In the genomic region with DNA sequence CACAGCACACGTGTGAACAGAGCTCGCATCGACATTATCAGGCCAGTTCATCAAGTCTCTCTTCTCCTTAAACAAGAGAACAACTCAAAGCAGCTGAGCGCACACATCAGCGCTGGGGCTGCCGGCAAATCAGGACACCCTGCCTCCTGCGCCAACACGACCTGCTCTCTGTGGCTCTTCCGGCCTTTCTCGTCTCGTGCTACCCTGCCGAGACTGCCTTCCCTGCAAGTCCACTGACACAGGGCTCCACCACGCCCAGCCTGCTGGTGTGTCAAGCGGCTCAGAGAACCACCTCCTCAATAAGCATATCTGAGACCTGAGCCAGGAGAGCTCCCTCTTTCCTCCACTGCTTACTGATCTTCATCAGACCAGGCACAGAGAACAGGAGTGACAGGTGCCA, we compare ENCODE assay signal across 9 cellular contexts.
DNase-seq lines count a peak whose midpoint lies in the region; ATAC-seq and TF ChIP-seq lines count a peak whose summit lies in the region.
"Had no signal": no experiment of that assay in that cellular context is flagged by ENCODE, and none has a peak within 500 bp of the region (broad histone marks: within the 10 kb centered on the region; RNA-seq: fewer than 3 reads in every experiment).

No MANE protein-coding gene starts in this region.

- H3K4me3 Mint-ChIP-seq in Caco-2 (ENCODE audit: unreplicated experiment) = no peak overlapping the region
- peak overlapping the region; percentile 84 for H3K4me3 Mint-ChIP-seq in activated CD4-positive, alpha-beta T cell treated with anti-CD3 and anti-CD28 coated beads, Interleukin-2, amount 10 ng/mL, durations not matched to agents 24 days and 14 days

- intact Hi-C loops in Caco-2 (cut with micrococcal nuclease; ENCODE audit: unreplicated experiment) (no loop called here), transverse colon (cut with DNase I; ENCODE audit: low total_unique reads) (no loop called here), tibial artery (cut with DNase I; ENCODE audit: low total_unique reads) (no loop called here)
- intact Hi-C loops in activated CD4-positive, alpha-beta T cell treated with anti-CD3 and anti-CD28 coated beads, Interleukin-2, amount 10 ng/mL, durations not matched to agents 24 days and 14 days (cut with micrococcal nuclease) = no loop called here

- DNase-seq in Caco-2 (no peak), cerebellum (ENCODE audit: low spot score) (peak; percentile 39), trophoblast cell (no peak), transverse colon (no peak), GM10266 (ENCODE audit: extremely low spot score) (no peak), tibial artery (no peak)
- DNase-seq in activated CD4-positive, alpha-beta T cell treated with anti-CD3 and anti-CD28 coated beads, Interleukin-2, amount 10 ng/mL, durations not matched to agents 24 days and 14 days = peak; percentile 82

- TF ChIP-seq POLR2A in transverse colon (IDR thresholded peaks at IDR 0.05) = no peak

- H3K9ac ChIP-seq in trophoblast cell (ENCODE audit: low read length) = no peak overlapping the region
- H3K9ac ChIP-seq: KMS-11 had no signal

- no peak for ATAC-seq in GM18868 (IDR thresholded peaks at IDR 0.05; ENCODE audit: unreplicated experiment)

- H3K4me3 ChIP-seq in Caco-2 (ENCODE audit: low read depth, low read length) = no peak overlapping the region
- H3K4me3 ChIP-seq in trophoblast cell (ENCODE audit: low read depth, low read length) = peak overlapping the region; percentile 10
- H3K4me3 ChIP-seq in transverse colon = no peak overlapping the region
- H3K4me3 ChIP-seq in tibial artery = no peak overlapping the region

- H3K4me1 ChIP-seq in Caco-2 (peaks cover 11% of the 10 kb centered on the region), trophoblast cell (ENCODE audit: control insufficient read depth in 1 of 2, insufficient read depth in 2 of 2, low read length in 2 of 2) (peaks cover 9 to 14% of the 10 kb centered on the region in 2 experiments), transverse colon (peaks cover 13 to 54% (median 36%) of the 10 kb centered on the region in 4 donors), tibial artery (peaks cover 1 to 42% (median 34%) of the 10 kb centered on the region in 4 donors)

- H3K9me3 ChIP-seq in Caco-2 (no peaks in the 10 kb centered on the region), trophoblast cell (ENCODE audit: insufficient read depth, low read depth, low read length) (peaks cover 1% of the 10 kb centered on the region), transverse colon (no peaks in the 10 kb centered on the region), tibial artery (no peaks in the 10 kb centered on the region)

- H3K36me3 ChIP-seq in Caco-2 (ENCODE audit: control insufficient read depth, insufficient read depth, low read length) = peaks cover 6% of the 10 kb centered on the region
- peaks cover 36 to 47% of the 10 kb centered on the region in 2 experiments for H3K36me3 ChIP-seq in trophoblast cell (ENCODE audit: control insufficient read depth in 1 of 2, insufficient read depth in 2 of 2, low read length in 2 of 2)
- no peaks in the 10 kb centered on the region for H3K36me3 ChIP-seq in transverse colon
- peaks cover 0 to 38% (median 9%) of the 10 kb centered on the region in 3 donors for H3K36me3 ChIP-seq in tibial artery

- H4K91ac ChIP-seq in trophoblast cell (ENCODE audit: low read depth, low read length) = no peak overlapping the region

- H2AK5ac ChIP-seq in trophoblast cell (ENCODE audit: low read length) = no peak overlapping the region

- no peak overlapping the region for H3K18ac ChIP-seq in trophoblast cell (ENCODE audit: low read length)

- H2BK5ac ChIP-seq in trophoblast cell (ENCODE audit: low read depth, low read length, poor library complexity) = no peak overlapping the region

- H2BK120ac ChIP-seq in trophoblast cell (ENCODE audit: insufficient read depth, low read length, poor library complexity) = no peak overlapping the region

- in situ Hi-C loops in transverse colon (cut with MboI; ENCODE audit: low pct_ligation_motif_present in 1 of 4, low pct_unique_long_range_greater_than_20kb in 1 of 4, low sequenced_read_pairs in 3 of 4) = no loop called here

- H3K27ac ChIP-seq in trophoblast cell (ENCODE audit: low read depth, low read length) = no peak overlapping the region
- peak overlapping the region in 2 of 4 donors; percentile 14 to 76 for H3K27ac ChIP-seq in transverse colon
- no peak overlapping the region for H3K27ac ChIP-seq in tibial artery
- H3K27ac ChIP-seq: KMS-11 had no signal

- no peak for TF ChIP-seq EP300 in transverse colon (IDR thresholded peaks at IDR 0.05; ENCODE audit: low read depth)

- no peaks in the 10 kb centered on the region for H3K79me1 ChIP-seq in trophoblast cell (ENCODE audit: low read length)

- peaks cover 97% of the 10 kb centered on the region for H3K36me3 Mint-ChIP-seq in Caco-2 (ENCODE audit: insufficient read depth, unreplicated experiment)
- H3K36me3 Mint-ChIP-seq in activated CD4-positive, alpha-beta T cell treated with anti-CD3 and anti-CD28 coated beads, Interleukin-2, amount 10 ng/mL, durations not matched to agents 24 days and 14 days (ENCODE audit: low read depth) = peaks cover 31% of the 10 kb centered on the region

- peaks cover 15% of the 10 kb centered on the region for H3K79me2 ChIP-seq in trophoblast cell (ENCODE audit: control insufficient read depth, insufficient read depth, low read length, poor library complexity)

- H3K4me1 Mint-ChIP-seq in Caco-2 (ENCODE audit: low read depth, unreplicated experiment) = peaks cover 30% of the 10 kb centered on the region
- peaks cover 67% of the 10 kb centered on the region for H3K4me1 Mint-ChIP-seq in activated CD4-positive, alpha-beta T cell treated with anti-CD3 and anti-CD28 coated beads, Interleukin-2, amount 10 ng/mL, durations not matched to agents 24 days and 14 days

- no peak overlapping the region for H3K4ac ChIP-seq in trophoblast cell (ENCODE audit: low read depth, low read length)

- no peaks in the 10 kb centered on the region for H3K27me3 Mint-ChIP-seq in Caco-2 (ENCODE audit: insufficient read depth, unreplicated experiment)
- no peaks in the 10 kb centered on the region for H3K27me3 Mint-ChIP-seq in activated CD4-positive, alpha-beta T cell treated with anti-CD3 and anti-CD28 coated beads, Interleukin-2, amount 10 ng/mL, durations not matched to agents 24 days and 14 days

- H3K14ac ChIP-seq in trophoblast cell (ENCODE audit: low read length) = no peak overlapping the region

- H2AFZ ChIP-seq in trophoblast cell (ENCODE audit: insufficient read depth, low read length, poor library complexity) = no peak overlapping the region

- CTCF ChIA-PET in Caco-2 (lab: Charles Lee) = no interaction called here

- BruUV-seq in Caco-2 (replicated peaks; lab: Mats Ljungman, UMichigan) = no TSS peak

- H3K27ac Mint-ChIP-seq in Caco-2 (ENCODE audit: unreplicated experiment) = peak overlapping the region; percentile 56
- peak overlapping the region; percentile 96 for H3K27ac Mint-ChIP-seq in activated CD4-positive, alpha-beta T cell treated with anti-CD3 and anti-CD28 coated beads, Interleukin-2, amount 10 ng/mL, durations not matched to agents 24 days and 14 days

- H4K8ac ChIP-seq in trophoblast cell (ENCODE audit: low read depth, low read length) = no peak overlapping the region

- TF ChIP-seq CTCF in Caco-2 (IDR thresholded peaks at IDR 0.05; ENCODE audit: insufficient read depth in 1 of 2, low read depth in 1 of 2, low read length in 1 of 2, severe bottlenecking in 1 of 2, unreplicated experiment in 1 of 2) (no peak), transverse colon (IDR thresholded peaks at IDR 0.05) (no peak), GM10266 (IDR thresholded peaks at IDR 0.05; ENCODE audit: control insufficient read depth, insufficient read depth, low read depth, missing control alignments) (no peak), tibial artery (IDR thresholded peaks at IDR 0.05) (no peak)

- no peak overlapping the region for H4K12ac ChIP-seq in trophoblast cell (ENCODE audit: low read depth, low read length)

- H3K23ac ChIP-seq in trophoblast cell (ENCODE audit: low read length) = no peak overlapping the region

- H3K27me3 ChIP-seq in Caco-2 (replicated peaks; ENCODE audit: control insufficient read depth, insufficient read depth, low read length) (no peaks in the 10 kb centered on the region), trophoblast cell (ENCODE audit: insufficient read depth, low read length) (no peaks in the 10 kb centered on the region), transverse colon (no peaks in the 10 kb centered on the region), tibial artery (no peaks in the 10 kb centered on the region)

- H2BK12ac ChIP-seq in trophoblast cell (ENCODE audit: low read length) = no peak overlapping the region

- WGBS in trophoblast cell (ENCODE audit: extremely low coverage, insufficient coverage, insufficient read length) = no CpG with 5 or more reads among the region's 14 CpGs
- WGBS in transverse colon (ENCODE audit: low coverage in 1 of 2), 2 donors = 80% methylated on average over 14 of the region's 14 CpGs; no CpG with 5 or more reads in 1 of the 2 donors

- H3K9me3 Mint-ChIP-seq in Caco-2 (ENCODE audit: unreplicated experiment) = no peaks in the 10 kb centered on the region
- H3K9me3 Mint-ChIP-seq in activated CD4-positive, alpha-beta T cell treated with anti-CD3 and anti-CD28 coated beads, Interleukin-2, amount 10 ng/mL, durations not matched to agents 24 days and 14 days = no peaks in the 10 kb centered on the region

- POLR2A ChIA-PET in Caco-2 (lab: Charles Lee) = no interaction called here

- H3K4me2 ChIP-seq in trophoblast cell (ENCODE audit: low read length) = no peak overlapping the region
- H3K4me2 ChIP-seq: KMS-11 had no signal

Comparison
In these comparisons a context has a peak if more than half of its experiments do, and no peak if none do; other contexts are left out.
1. DNase-seq: peak in activated CD4-positive, alpha-beta T cell treated with anti-CD3 and anti-CD28 coated beads, Interleukin-2, amount 10 ng/mL, durations not matched to agents 24 days and 14 days (single experiment) and cerebellum (single experiment); none in Caco-2 (0 of 2), trophoblast cell (0 of 2), transverse colon (single experiment), GM10266 (single experiment) and tibial artery (0 of 2).